ENCODE assay signal across 10 cellular contexts in genomic region chr17:80872999-80873951, GRCh38.
DNase-seq lines count a peak whose midpoint lies in the region; ATAC-seq and TF ChIP-seq lines count a peak whose summit lies in the region.
"Had no signal": no experiment of that assay in that cellular context is flagged by ENCODE, and none has a peak within 500 bp of the region (broad histone marks: within the 10 kb centered on the region; RNA-seq: fewer than 3 reads in every experiment).

No MANE protein-coding gene starts in this region.

- no peak overlapping the region for H3K4me2 ChIP-seq in mammary epithelial cell (ENCODE audit: insufficient read depth, low read depth, low read length)

- CTCF ChIA-PET in mammary epithelial cell (lab: Charles Lee; ENCODE audit: low non-redundant PET) = no interaction called here

- ATAC-seq in left lobe of liver = peak; percentile 14

- H4K20me1 ChIP-seq in mammary epithelial cell (ENCODE audit: insufficient read depth, low read length) = no peaks in the 10 kb centered on the region

- H3K36me3 ChIP-seq in HUES48 (ENCODE audit: control insufficient read depth, insufficient read depth, low read length) (no peaks in the 10 kb centered on the region), mammary epithelial cell (ENCODE audit: insufficient read depth, low read length) (no peaks in the 10 kb centered on the region), vagina (no peaks in the 10 kb centered on the region)

- BruUV-seq in mammary epithelial cell (replicated peaks; lab: Mats Ljungman, UMichigan) = no TSS peak

- dilution Hi-C loops in mammary epithelial cell (cut with HindIII; ENCODE audit: low sequenced_read_pairs) = no loop called here

- H3K27ac ChIP-seq in HUES48 (ENCODE audit: low read depth, low read length) = peak overlapping the region; percentile 80
- H3K27ac ChIP-seq in mammary epithelial cell (ENCODE audit: insufficient read depth, low read depth, low read length) = no peak overlapping the region
- no peak overlapping the region for H3K27ac ChIP-seq in vagina
- H3K27ac ChIP-seq: SK-N-MC had no signal

- in situ Hi-C loops in mammary epithelial cell (cut with MboI; ENCODE audit: low sequenced_read_pairs in 2 of 2) = no loop called here

- intact Hi-C loops in mammary epithelial cell (cut with micrococcal nuclease) (no loop called here), vagina (cut with DNase I) (loop anchor here (10.0 kb wide), 1 partner anchor 102 kb away; no protein-coding TSS in a partner anchor)

- H3K9me3 ChIP-seq in HUES48 (ENCODE audit: control insufficient read depth, insufficient read depth, low read length) (no peaks in the 10 kb centered on the region), mammary epithelial cell (replicated peaks; ENCODE audit: insufficient read depth, low read length) (no peaks in the 10 kb centered on the region), vagina (no peaks in the 10 kb centered on the region)

- no peak overlapping the region for H2AFZ ChIP-seq in mammary epithelial cell (ENCODE audit: low read depth, low read length)

- no peak for TF ChIP-seq POLR2A in vagina (IDR thresholded peaks at IDR 0.05)

- H3K9ac ChIP-seq in HUES48 (ENCODE audit: low read depth, low read length) (no peak overlapping the region), mammary epithelial cell (ENCODE audit: insufficient read depth, low read length) (no peak overlapping the region)

- DNase-seq in AG20443 (ENCODE audit: low spot score) (peak; percentile 61), mammary epithelial cell (peak; percentile 47), left lobe of liver (ENCODE audit: low spot score) (no peak), vagina (ENCODE audit: extremely low spot score in 2 of 2) (no peak), glomerular visceral epithelial cell (ENCODE audit: extremely low spot score) (no peak), NAMALWA (ENCODE audit: low spot score) (no peak), RKO (ENCODE audit: low spot score) (no peak)
- DNase-seq: DMS79 treated with DMSO at 0.1 percent for 48 hours had no signal

- H3K79me2 ChIP-seq in mammary epithelial cell (ENCODE audit: insufficient read depth, low read length) = no peaks in the 10 kb centered on the region

- WGBS in mammary epithelial cell (ENCODE audit: low coverage, missing lambda C conversion rate) = 58% methylated on average over 16 of the region's 20 CpGs

- H3K27me3 ChIP-seq in HUES48 (ENCODE audit: control insufficient read depth, insufficient read depth, low read length) (no peaks in the 10 kb centered on the region), mammary epithelial cell (ENCODE audit: insufficient read depth, low read length) (no peaks in the 10 kb centered on the region), vagina (no peaks in the 10 kb centered on the region)

- H3K4me3 ChIP-seq in HUES48 (ENCODE audit: low read depth, low read length) (no peak overlapping the region), mammary epithelial cell (replicated peaks in 1 of 3; ENCODE audit: insufficient read depth in 1 of 3, low read depth in 2 of 3, low read length in 3 of 3) (no peak overlapping the region), vagina (no peak overlapping the region)
- H3K4me3 ChIP-seq: SK-N-MC had no signal

- no peak for TF ChIP-seq CTCF in mammary epithelial cell (conservative IDR thresholded peaks at IDR 0.05 in 1 of 2, IDR thresholded peaks at IDR 0.05 in 1 of 2; ENCODE audit: extremely low read depth in 1 of 2, insufficient read depth in 1 of 2, low read depth in 1 of 2, low read length in 2 of 2)
- no peak for TF ChIP-seq CTCF in vagina (IDR thresholded peaks at IDR 0.05)

- H3K4me1 ChIP-seq in HUES48 (ENCODE audit: control insufficient read depth, insufficient read depth, low read length) = peaks cover 24% of the 10 kb centered on the region
- peaks cover 8% of the 10 kb centered on the region for H3K4me1 ChIP-seq in mammary epithelial cell (ENCODE audit: insufficient read depth, low read length)
- H3K4me1 ChIP-seq in vagina = no peaks in the 10 kb centered on the region

Comparison
In these comparisons a context has a peak if more than half of its experiments do, and no peak if none do; other contexts are left out.
1. DNase-seq: peak in AG20443 (single experiment) and mammary epithelial cell (single experiment); none in left lobe of liver (single experiment), vagina (0 of 2), glomerular visceral epithelial cell (single experiment), NAMALWA (single experiment) and RKO (single experiment).